Comparison of ENCODE assay signal across 1 cellular context in genomic region chr10:68720793-68721672, GRCh38.
TF ChIP-seq lines count a peak whose summit lies in the region.

A gene with protein sequence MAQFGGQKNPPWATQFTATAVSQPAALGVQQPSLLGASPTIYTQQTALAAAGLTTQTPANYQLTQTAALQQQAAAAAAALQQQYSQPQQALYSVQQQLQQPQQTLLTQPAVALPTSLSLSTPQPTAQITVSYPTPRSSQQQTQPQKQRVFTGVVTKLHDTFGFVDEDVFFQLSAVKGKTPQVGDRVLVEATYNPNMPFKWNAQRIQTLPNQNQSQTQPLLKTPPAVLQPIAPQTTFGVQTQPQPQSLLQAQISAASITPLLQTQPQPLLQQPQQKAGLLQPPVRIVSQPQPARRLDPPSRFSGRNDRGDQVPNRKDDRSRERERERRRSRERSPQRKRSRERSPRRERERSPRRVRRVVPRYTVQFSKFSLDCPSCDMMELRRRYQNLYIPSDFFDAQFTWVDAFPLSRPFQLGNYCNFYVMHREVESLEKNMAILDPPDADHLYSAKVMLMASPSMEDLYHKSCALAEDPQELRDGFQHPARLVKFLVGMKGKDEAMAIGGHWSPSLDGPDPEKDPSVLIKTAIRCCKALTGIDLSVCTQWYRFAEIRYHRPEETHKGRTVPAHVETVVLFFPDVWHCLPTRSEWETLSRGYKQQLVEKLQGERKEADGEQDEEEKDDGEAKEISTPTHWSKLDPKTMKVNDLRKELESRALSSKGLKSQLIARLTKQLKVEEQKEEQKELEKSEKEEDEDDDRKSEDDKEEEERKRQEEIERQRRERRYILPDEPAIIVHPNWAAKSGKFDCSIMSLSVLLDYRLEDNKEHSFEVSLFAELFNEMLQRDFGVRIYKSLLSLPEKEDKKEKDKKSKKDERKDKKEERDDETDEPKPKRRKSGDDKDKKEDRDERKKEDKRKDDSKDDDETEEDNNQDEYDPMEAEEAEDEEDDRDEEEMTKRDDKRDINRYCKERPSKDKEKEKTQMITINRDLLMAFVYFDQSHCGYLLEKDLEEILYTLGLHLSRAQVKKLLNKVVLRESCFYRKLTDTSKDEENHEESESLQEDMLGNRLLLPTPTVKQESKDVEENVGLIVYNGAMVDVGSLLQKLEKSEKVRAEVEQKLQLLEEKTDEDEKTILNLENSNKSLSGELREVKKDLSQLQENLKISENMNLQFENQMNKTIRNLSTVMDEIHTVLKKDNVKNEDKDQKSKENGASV (plus strand): TSS chr10:68721239. CDS start chr10:68722505, 1,266 bp downstream.

TF ChIP-seq in K562, 482 proteins besides CTCF, POLR2A, EP300 and RAD21 (continued from another document and continues in another):
- TF ChIP-seq PATZ1 (CRISPR knock-in tag; IDR thresholded peaks at IDR 0.05; ENCODE audit: borderline replicate concordance) (no peak), TAF9B (IDR thresholded peaks at IDR 0.05; ENCODE audit: partially characterized antibody) (peak; percentile 69), HNRNPLL (IDR thresholded peaks at IDR 0.05; ENCODE audit: low read depth, low read length, poor library complexity, severe bottlenecking) (peak; percentile 91), GABPB2 (CRISPR knock-in tag; conservative IDR thresholded peaks at IDR 0.05) (no peak), SMARCA4 (IDR thresholded peaks at IDR 0.05) (no peak), SAFB (IDR thresholded peaks at IDR 0.05; ENCODE audit: borderline replicate concordance, low read depth, low read length) (peak; percentile 59; the same call in 1 of the 2 replicates), ZKSCAN1 (IDR thresholded peaks at IDR 0.05; ENCODE audit: low read depth, low read length) (no peak; the same call in 1 of the 2 replicates), ATF7 (IDR thresholded peaks at IDR 0.05) (peak; percentile 88), CEBPG (CRISPR knock-in tag; IDR thresholded peaks at IDR 0.05) (0 out of 2 replicates have a peak, but pooled peaks have one; percentile 31), CEBPG (tag; conservative IDR thresholded peaks at IDR 0.05 in 1 of 2, IDR thresholded peaks at IDR 0.05 in 1 of 2) (no peak), IFI16 (CRISPR knock-in tag; IDR thresholded peaks at IDR 0.05) (no peak), TCF3 (CRISPR knock-in tag; IDR thresholded peaks at IDR 0.05) (no peak), MEIS2 (IDR thresholded peaks at IDR 0.05; ENCODE audit: partially characterized antibody) (peak; percentile 74), PTTG1 (tag; IDR thresholded peaks at IDR 0.05; ENCODE audit: low read depth) (no peak), MLX (CRISPR knock-in tag; conservative IDR thresholded peaks at IDR 0.05) (no peak), SIRT6 (IDR thresholded peaks at IDR 0.05; ENCODE audit: low read depth, low read length) (no peak), ZKSCAN8 (CRISPR knock-in tag; IDR thresholded peaks at IDR 0.05) (peak; percentile 75), ZNF124 (CRISPR knock-in tag; IDR thresholded peaks at IDR 0.05) (no peak), ZFP1 (CRISPR knock-in tag; IDR thresholded peaks at IDR 0.05) (no peak), ZFPM2 (CRISPR knock-in tag; IDR thresholded peaks at IDR 0.05) (0 out of 2 replicates have a peak, but pooled peaks have one; percentile 11), NFIC (IDR thresholded peaks at IDR 0.05) (no peak), HDAC6 (IDR thresholded peaks at IDR 0.05; ENCODE audit: low read depth, low read length) (no peak), CREBBP (IDR thresholded peaks at IDR 0.05; ENCODE audit: low read depth, low read length) (no peak), SMARCB1 (IDR thresholded peaks at IDR 0.05; ENCODE audit: insufficient read length, low read depth) (no peak), NFYB (IDR thresholded peaks at IDR 0.05; ENCODE audit: extremely low read depth, insufficient read length) (no peak), BRD4 (IDR thresholded peaks at IDR 0.05) (peak; percentile 75; the same call in 1 of the 2 replicates), HSF4 (CRISPR knock-in tag; IDR thresholded peaks at IDR 0.05; ENCODE audit: borderline replicate concordance) (no peak), ZNF143 (CRISPR knock-in tag; IDR thresholded peaks at IDR 0.05) (no peak), FOXJ3 (CRISPR knock-in tag; IDR thresholded peaks at IDR 0.05) (no peak), CBFB (CRISPR knock-in tag; IDR thresholded peaks at IDR 0.05) (no peak), ZC3H4 (CRISPR knock-in tag; IDR thresholded peaks at IDR 0.05; ENCODE audit: borderline replicate concordance) (no peak), MGA (IDR thresholded peaks at IDR 0.05) (peak; percentile 95), ZNF507 (tag; conservative IDR thresholded peaks at IDR 0.05) (no peak)
- TF ChIP-seq, protein P1, sequence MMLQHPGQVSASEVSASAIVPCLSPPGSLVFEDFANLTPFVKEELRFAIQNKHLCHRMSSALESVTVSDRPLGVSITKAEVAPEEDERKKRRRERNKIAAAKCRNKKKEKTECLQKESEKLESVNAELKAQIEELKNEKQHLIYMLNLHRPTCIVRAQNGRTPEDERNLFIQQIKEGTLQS (IDR thresholded peaks at IDR 0.05): no peak; the same call in 1 of the 2 replicates
- TF ChIP-seq, protein P1 (CRISPR knock-in tag; conservative IDR thresholded peaks at IDR 0.05): peak; percentile 83
- TF ChIP-seq, protein P2, sequence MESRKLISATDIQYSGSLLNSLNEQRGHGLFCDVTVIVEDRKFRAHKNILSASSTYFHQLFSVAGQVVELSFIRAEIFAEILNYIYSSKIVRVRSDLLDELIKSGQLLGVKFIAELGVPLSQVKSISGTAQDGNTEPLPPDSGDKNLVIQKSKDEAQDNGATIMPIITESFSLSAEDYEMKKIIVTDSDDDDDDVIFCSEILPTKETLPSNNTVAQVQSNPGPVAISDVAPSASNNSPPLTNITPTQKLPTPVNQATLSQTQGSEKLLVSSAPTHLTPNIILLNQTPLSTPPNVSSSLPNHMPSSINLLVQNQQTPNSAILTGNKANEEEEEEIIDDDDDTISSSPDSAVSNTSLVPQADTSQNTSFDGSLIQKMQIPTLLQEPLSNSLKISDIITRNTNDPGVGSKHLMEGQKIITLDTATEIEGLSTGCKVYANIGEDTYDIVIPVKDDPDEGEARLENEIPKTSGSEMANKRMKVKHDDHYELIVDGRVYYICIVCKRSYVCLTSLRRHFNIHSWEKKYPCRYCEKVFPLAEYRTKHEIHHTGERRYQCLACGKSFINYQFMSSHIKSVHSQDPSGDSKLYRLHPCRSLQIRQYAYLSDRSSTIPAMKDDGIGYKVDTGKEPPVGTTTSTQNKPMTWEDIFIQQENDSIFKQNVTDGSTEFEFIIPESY (CRISPR knock-in tag; IDR thresholded peaks at IDR 0.05): peak; percentile 69
- TF ChIP-seq, protein P3, sequence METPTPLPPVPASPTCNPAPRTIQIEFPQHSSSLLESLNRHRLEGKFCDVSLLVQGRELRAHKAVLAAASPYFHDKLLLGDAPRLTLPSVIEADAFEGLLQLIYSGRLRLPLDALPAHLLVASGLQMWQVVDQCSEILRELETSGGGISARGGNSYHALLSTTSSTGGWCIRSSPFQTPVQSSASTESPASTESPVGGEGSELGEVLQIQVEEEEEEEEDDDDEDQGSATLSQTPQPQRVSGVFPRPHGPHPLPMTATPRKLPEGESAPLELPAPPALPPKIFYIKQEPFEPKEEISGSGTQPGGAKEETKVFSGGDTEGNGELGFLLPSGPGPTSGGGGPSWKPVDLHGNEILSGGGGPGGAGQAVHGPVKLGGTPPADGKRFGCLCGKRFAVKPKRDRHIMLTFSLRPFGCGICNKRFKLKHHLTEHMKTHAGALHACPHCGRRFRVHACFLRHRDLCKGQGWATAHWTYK (CRISPR knock-in tag; IDR thresholded peaks at IDR 0.05): peak; percentile 32; the same call in 1 of the 2 replicates
